ENCODE assay signal across 8 cellular contexts in the genomic region with DNA sequence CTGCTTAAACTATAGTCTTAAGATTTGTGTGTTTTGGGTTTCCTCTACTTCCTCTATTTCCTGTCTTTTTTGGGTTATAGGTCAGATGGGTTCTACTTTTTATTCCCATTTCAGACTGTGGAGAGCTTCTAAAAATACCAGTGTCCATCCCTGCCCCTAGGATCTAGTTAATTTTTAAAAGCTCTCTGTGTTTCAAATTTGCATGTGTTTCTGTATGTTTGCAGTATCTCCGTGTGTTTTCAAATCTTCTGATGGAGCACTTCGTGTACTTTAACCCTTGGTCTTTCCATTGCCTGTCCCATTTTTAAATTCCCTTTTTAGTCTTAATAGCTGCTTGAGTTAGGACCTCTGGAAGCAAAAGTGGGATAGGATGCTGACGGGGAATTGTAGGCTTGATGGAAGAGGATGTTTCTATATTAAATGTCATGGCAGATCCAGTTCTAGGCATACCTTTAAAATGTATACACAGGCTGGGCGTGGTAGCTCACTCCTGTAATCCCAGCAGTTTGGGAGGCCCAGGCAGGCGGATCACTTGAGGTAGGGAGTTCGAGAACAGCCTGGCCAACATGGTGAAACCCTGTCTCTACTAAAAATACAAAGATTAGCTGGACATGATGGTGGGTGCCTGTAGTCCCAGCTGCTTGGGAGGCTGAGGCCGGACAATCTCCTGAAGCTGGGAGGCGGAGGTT. TPM values are rescaled to one million over a fixed set of nuclear protein-coding genes. Genes with fewer than 3 reads are reported as not detected.
A peak's percentile ranks its signal among the peaks of the same experiment; 100 is the strongest.
DNase-seq lines count a peak whose midpoint lies in the region; ATAC-seq, FAIRE-seq and TF ChIP-seq lines count a peak whose summit lies in the region.

No MANE protein-coding gene starts in this region.

- H3K9ac ChIP-seq in mucosa of rectum (ENCODE audit: low read depth in 1 of 2, low read length in 2 of 2): peak overlapping the region; percentile 34 to 35

- no peaks in the 10 kb centered on the region for H3K9me3 ChIP-seq in heart left ventricle
- no peaks in the 10 kb centered on the region for H3K9me3 ChIP-seq in mucosa of rectum (ENCODE audit: control insufficient read depth in 2 of 2, low read length in 2 of 2)
- no peaks in the 10 kb centered on the region for H3K9me3 ChIP-seq in upper lobe of right lung

- H3K27me3 ChIP-seq in heart left ventricle (no peaks in the 10 kb centered on the region), mucosa of rectum (ENCODE audit: control insufficient read depth in 2 of 2, insufficient read depth in 2 of 2, low read length in 2 of 2) (no peaks in the 10 kb centered on the region), upper lobe of right lung (no peaks in the 10 kb centered on the region)

- TF ChIP-seq CTCF in heart left ventricle (IDR thresholded peaks at IDR 0.05): no peak
- no peak for TF ChIP-seq CTCF in astrocyte of the spinal cord (IDR thresholded peaks at IDR 0.05; ENCODE audit: low read depth, low read length)
- no peak for TF ChIP-seq CTCF in upper lobe of right lung (IDR thresholded peaks at IDR 0.05)

- FAIRE-seq in frontal cortex (lab: Jason Lieb, UNC): no peak

- ATAC-seq in heart left ventricle: no peak
- ATAC-seq in upper lobe of right lung: no peak
- no peak for ATAC-seq in HG03175 (IDR thresholded peaks at IDR 0.05; ENCODE audit: unreplicated experiment)

- peaks cover 31 to 92% (median 77%) of the 10 kb centered on the region in 12 donors for H3K4me1 ChIP-seq in heart left ventricle
- H3K4me1 ChIP-seq in mucosa of rectum (ENCODE audit: control insufficient read depth in 2 of 2, insufficient read depth in 2 of 2, low read length in 2 of 2): peaks cover 66 to 76% of the 10 kb centered on the region in 2 donors
- peaks cover 85% of the 10 kb centered on the region for H3K4me1 ChIP-seq in upper lobe of right lung

- H3K36me3 ChIP-seq in heart left ventricle (peaks cover 0 to 20% (median 0%) of the 10 kb centered on the region in 9 donors), mucosa of rectum (ENCODE audit: control insufficient read depth in 2 of 2, insufficient read depth in 2 of 2, low read length in 2 of 2) (peaks cover 0 to 9% of the 10 kb centered on the region in 2 donors), upper lobe of right lung (peaks cover 6% of the 10 kb centered on the region)

- DNase-seq in heart left ventricle (no peak), cardiac septum (ENCODE audit: low spot score) (no peak), astrocyte of the spinal cord (ENCODE audit: low read depth, low spot score) (no peak), upper lobe of right lung (no peak), frontal cortex (ENCODE audit: low spot score in 2 of 2) (no peak), GOT3 (lab: John Stamatoyannopoulos, UW) (no peak)

- in situ Hi-C loops in astrocyte of the spinal cord (cut with HindIII; ENCODE audit: low sequenced_read_pairs): no loop called here

- peak overlapping the region; percentile 49 to 99 (median 94) for H3K27ac ChIP-seq in heart left ventricle
- peak overlapping the region; percentile 93 to 99 for H3K27ac ChIP-seq in mucosa of rectum (ENCODE audit: low read depth in 2 of 2, low read length in 2 of 2)
- H3K27ac ChIP-seq in upper lobe of right lung: peak overlapping the region; percentile 99

- TF ChIP-seq POLR2A in heart left ventricle (IDR thresholded peaks at IDR 0.05): no peak

- H3K4me3 ChIP-seq in heart left ventricle: peak overlapping the region in 9 of 12 donors; percentile 1 to 75 (median 15)
- peak overlapping the region; percentile 1 for H3K4me3 ChIP-seq in astrocyte of the spinal cord (ENCODE audit: low read depth, low read length)
- peak overlapping the region; percentile 38 to 59 for H3K4me3 ChIP-seq in mucosa of rectum (ENCODE audit: low read length in 2 of 2)
- peak overlapping the region; percentile 25 for H3K4me3 ChIP-seq in upper lobe of right lung

- WGBS in heart left ventricle, 4 donors: 51 to 62% (median 54%) methylated on average over 8 of the region's 8 CpGs

- intact Hi-C loops in heart left ventricle (cut with DNase I): loop anchor here in 1 of 10 donors (5.0 kb wide), 1 partner anchor 76 kb away; no protein-coding TSS in a partner anchor
- intact Hi-C loops in cardiac septum (cut with DNase I): no loop called here
- intact Hi-C loops in upper lobe of right lung (cut with DNase I): no loop called here

RNA-seq across cellular contexts. Expression of gene CHD2, which starts 8.4 kb away (rescaled TPM):
- total RNA-seq in heart left ventricle (10 to 100 TPM; 28.3 to 76.8 (median 46.4) TPM), cardiac septum (59.5 TPM), upper lobe of right lung (161 TPM), frontal cortex (108 TPM)
- 10 to 100 TPM; 23.1 to 28.7 TPM for polyA plus RNA-seq in heart left ventricle
